1 cellular context compared by ENCODE assay signal in the genomic region with DNA sequence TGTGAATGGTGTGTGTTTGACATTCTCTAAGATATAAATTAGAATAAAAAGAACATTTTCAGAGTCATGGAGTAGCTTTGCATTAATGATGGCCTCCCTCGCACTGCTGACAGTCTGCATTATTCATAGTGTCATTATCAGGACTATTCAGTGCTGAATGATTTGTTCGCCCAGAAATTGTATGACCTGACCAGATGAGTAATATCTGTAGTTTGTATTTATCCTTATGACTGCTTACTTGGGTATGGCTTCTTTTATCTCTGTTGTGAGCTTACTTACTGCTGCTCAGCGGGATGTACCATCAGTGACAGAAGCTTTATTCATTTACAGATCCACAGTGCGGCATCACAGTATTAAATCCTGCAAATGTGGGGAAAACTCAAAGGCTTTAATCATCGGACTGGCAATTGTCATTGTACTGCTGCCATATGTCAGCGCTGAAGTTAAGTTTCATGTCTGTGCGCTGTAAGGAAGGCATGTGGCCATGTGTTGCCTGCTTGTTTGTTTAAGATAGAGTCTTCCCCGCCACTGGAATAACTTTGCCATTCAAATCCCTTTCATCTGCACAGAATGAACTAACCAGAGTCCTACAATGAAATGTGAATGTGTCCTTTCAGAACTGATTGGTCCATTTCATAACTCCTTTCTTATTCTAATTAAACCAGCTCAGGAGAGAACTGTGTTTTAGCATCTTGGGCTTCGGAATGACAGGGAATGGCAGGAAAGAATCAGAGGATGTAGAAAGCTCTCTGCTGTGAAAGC.
TF ChIP-seq lines count a peak whose summit lies in the region.

No MANE protein-coding gene starts in this region.

TF ChIP-seq in GM23338, 12 proteins besides CTCF, POLR2A, EP300 and RAD21 (continued from another document):
- TF ChIP-seq, protein P1, sequence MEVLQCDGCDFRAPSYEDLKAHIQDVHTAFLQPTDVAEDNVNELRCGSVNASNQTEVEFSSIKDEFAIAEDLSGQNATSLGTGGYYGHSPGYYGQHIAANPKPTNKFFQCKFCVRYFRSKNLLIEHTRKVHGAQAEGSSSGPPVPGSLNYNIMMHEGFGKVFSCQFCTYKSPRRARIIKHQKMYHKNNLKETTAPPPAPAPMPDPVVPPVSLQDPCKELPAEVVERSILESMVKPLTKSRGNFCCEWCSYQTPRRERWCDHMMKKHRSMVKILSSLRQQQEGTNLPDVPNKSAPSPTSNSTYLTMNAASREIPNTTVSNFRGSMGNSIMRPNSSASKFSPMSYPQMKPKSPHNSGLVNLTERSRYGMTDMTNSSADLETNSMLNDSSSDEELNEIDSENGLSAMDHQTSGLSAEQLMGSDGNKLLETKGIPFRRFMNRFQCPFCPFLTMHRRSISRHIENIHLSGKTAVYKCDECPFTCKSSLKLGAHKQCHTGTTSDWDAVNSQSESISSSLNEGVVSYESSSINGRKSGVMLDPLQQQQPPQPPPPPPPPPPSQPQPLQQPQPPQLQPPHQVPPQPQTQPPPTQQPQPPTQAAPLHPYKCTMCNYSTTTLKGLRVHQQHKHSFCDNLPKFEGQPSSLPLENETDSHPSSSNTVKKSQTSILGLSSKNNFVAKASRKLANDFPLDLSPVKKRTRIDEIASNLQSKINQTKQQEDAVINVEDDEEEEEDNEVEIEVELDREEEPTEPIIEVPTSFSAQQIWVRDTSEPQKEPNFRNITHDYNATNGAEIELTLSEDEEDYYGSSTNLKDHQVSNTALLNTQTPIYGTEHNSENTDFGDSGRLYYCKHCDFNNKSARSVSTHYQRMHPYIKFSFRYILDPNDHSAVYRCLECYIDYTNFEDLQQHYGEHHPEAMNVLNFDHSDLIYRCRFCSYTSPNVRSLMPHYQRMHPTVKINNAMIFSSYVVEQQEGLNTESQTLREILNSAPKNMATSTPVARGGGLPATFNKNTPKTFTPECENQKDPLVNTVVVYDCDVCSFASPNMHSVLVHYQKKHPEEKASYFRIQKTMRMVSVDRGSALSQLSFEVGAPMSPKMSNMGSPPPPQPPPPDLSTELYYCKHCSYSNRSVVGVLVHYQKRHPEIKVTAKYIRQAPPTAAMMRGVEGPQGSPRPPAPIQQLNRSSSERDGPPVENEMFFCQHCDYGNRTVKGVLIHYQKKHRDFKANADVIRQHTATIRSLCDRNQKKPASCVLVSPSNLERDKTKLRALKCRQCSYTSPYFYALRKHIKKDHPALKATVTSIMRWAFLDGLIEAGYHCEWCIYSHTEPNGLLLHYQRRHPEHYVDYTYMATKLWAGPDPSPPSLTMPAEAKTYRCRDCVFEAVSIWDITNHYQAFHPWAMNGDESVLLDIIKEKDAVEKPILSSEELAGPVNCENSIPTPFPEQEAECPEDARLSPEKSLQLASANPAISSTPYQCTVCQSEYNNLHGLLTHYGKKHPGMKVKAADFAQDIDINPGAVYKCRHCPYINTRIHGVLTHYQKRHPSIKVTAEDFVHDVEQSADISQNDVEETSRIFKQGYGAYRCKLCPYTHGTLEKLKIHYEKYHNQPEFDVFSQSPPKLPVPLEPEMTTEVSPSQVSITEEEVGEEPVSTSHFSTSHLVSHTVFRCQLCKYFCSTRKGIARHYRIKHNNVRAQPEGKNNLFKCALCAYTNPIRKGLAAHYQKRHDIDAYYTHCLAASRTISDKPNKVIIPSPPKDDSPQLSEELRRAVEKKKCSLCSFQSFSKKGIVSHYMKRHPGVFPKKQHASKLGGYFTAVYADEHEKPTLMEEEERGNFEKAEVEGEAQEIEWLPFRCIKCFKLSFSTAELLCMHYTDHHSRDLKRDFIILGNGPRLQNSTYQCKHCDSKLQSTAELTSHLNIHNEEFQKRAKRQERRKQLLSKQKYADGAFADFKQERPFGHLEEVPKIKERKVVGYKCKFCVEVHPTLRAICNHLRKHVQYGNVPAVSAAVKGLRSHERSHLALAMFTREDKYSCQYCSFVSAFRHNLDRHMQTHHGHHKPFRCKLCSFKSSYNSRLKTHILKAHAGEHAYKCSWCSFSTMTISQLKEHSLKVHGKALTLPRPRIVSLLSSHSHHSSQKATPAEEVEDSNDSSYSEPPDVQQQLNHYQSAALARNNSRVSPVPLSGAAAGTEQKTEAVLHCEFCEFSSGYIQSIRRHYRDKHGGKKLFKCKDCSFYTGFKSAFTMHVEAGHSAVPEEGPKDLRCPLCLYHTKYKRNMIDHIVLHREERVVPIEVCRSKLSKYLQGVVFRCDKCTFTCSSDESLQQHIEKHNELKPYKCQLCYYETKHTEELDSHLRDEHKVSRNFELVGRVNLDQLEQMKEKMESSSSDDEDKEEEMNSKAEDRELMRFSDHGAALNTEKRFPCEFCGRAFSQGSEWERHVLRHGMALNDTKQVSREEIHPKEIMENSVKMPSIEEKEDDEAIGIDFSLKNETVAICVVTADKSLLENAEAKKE (CRISPR knock-in tag; IDR thresholded peaks at IDR 0.05): no peak
- TF ChIP-seq, protein P2, sequence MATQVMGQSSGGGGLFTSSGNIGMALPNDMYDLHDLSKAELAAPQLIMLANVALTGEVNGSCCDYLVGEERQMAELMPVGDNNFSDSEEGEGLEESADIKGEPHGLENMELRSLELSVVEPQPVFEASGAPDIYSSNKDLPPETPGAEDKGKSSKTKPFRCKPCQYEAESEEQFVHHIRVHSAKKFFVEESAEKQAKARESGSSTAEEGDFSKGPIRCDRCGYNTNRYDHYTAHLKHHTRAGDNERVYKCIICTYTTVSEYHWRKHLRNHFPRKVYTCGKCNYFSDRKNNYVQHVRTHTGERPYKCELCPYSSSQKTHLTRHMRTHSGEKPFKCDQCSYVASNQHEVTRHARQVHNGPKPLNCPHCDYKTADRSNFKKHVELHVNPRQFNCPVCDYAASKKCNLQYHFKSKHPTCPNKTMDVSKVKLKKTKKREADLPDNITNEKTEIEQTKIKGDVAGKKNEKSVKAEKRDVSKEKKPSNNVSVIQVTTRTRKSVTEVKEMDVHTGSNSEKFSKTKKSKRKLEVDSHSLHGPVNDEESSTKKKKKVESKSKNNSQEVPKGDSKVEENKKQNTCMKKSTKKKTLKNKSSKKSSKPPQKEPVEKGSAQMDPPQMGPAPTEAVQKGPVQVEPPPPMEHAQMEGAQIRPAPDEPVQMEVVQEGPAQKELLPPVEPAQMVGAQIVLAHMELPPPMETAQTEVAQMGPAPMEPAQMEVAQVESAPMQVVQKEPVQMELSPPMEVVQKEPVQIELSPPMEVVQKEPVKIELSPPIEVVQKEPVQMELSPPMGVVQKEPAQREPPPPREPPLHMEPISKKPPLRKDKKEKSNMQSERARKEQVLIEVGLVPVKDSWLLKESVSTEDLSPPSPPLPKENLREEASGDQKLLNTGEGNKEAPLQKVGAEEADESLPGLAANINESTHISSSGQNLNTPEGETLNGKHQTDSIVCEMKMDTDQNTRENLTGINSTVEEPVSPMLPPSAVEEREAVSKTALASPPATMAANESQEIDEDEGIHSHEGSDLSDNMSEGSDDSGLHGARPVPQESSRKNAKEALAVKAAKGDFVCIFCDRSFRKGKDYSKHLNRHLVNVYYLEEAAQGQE (IDR thresholded peaks at IDR 0.05; ENCODE audit: unreplicated experiment): no peak
- TF ChIP-seq EZH2phosphoT487 (IDR thresholded peaks at IDR 0.05; ENCODE audit: unreplicated experiment): no peak
- TF ChIP-seq POLR2AphosphoS5 (IDR thresholded peaks at IDR 0.05; ENCODE audit: low read depth): no peak
- TF ChIP-seq, protein P3, sequence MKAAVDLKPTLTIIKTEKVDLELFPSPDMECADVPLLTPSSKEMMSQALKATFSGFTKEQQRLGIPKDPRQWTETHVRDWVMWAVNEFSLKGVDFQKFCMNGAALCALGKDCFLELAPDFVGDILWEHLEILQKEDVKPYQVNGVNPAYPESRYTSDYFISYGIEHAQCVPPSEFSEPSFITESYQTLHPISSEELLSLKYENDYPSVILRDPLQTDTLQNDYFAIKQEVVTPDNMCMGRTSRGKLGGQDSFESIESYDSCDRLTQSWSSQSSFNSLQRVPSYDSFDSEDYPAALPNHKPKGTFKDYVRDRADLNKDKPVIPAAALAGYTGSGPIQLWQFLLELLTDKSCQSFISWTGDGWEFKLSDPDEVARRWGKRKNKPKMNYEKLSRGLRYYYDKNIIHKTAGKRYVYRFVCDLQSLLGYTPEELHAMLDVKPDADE (IDR thresholded peaks at IDR 0.05): no peak
- TF ChIP-seq NANOG (IDR thresholded peaks at IDR 0.05; ENCODE audit: borderline replicate concordance): no peak
- no peak for TF ChIP-seq STAT1 (IDR thresholded peaks at IDR 0.05; ENCODE audit: unreplicated experiment)
- no peak for TF ChIP-seq ZNF331 (CRISPR knock-in tag; IDR thresholded peaks at IDR 0.05; ENCODE audit: low read depth)
- TF ChIP-seq ZNF114 (CRISPR knock-in tag; IDR thresholded peaks at IDR 0.05): no peak
